8 cellular contexts compared by ENCODE assay signal in genomic region chr19:8390617-8390981, GRCh38. TPM values are rescaled to one million over a fixed set of nuclear protein-coding genes. Genes with fewer than 3 reads are reported as not detected.
DNase-seq lines count a peak whose midpoint lies in the region; ATAC-seq, FAIRE-seq and TF ChIP-seq lines count a peak whose summit lies in the region.

No MANE protein-coding gene starts in this region.

- no peaks in the 10 kb centered on the region for H3K9me3 ChIP-seq in fibroblast of lung (ENCODE audit: control insufficient read depth, insufficient read depth, low read depth, low read length)
- no peaks in the 10 kb centered on the region for H3K9me3 ChIP-seq in naive thymus-derived CD4-positive, alpha-beta T cell (ENCODE audit: control insufficient read depth in 2 of 3, low read length in 3 of 3)

- H3K9ac ChIP-seq in KMS-11 (peak overlapping the region; percentile 91), fibroblast of lung (ENCODE audit: insufficient read depth, low read length) (peak overlapping the region; percentile 100)

- no peak for FAIRE-seq in RCC 7860 (lab: Jason Lieb, UNC)

- DNase-seq in DMS53 treated with DMSO at 0.1 percent for 48 hours (lab: John Stamatoyannopoulos, UW; ENCODE audit: unreplicated experiment) (peak; percentile 60), RCC 7860 (ENCODE audit: low spot score) (peak; percentile 73), fibroblast of lung (ENCODE audit: low read depth in 2 of 2) (peak; percentile 76 to 93)
- peak; percentile 81 to 97 (median 88) for DNase-seq in naive thymus-derived CD4-positive, alpha-beta T cell
- DNase-seq in stimulated activated effector memory CD8-positive, alpha-beta T cell treated with anti-CD3 and anti-CD28 coated beads, Interleukin-12 subunit alpha, Interleukin-12 subunit beta, amount 100 ng/mL, for 72 hours (ENCODE audit: low spot score in 2 of 2), result peak; percentile 90 to 97

- H3K4me2 ChIP-seq in KMS-11, result peak overlapping the region; percentile 66
- H3K4me2 ChIP-seq in fibroblast of lung (ENCODE audit: extremely low read depth, insufficient read depth, low read length), result no peak overlapping the region

- H3K36me3 Mint-ChIP-seq in activated T-helper 17 cell treated with anti-CD3 and anti-CD28 coated beads, Interleukin-2, amount 50 U/mL, for 72 hours (ENCODE audit: low read depth), result peaks cover 8% of the 10 kb centered on the region
- H3K36me3 Mint-ChIP-seq in naive thymus-derived CD4-positive, alpha-beta T cell, result peaks cover 0 to 11% (median 4%) of the 10 kb centered on the region in 5 donors
- peaks cover 20% of the 10 kb centered on the region for H3K36me3 Mint-ChIP-seq in stimulated activated effector memory CD8-positive, alpha-beta T cell treated with anti-CD3 and anti-CD28 coated beads, Interleukin-12 subunit alpha, Interleukin-12 subunit beta, amount 100 ng/mL, for 72 hours

- H2AFZ ChIP-seq in KMS-11 (ENCODE audit: low read depth) (peak overlapping the region; percentile 83), fibroblast of lung (ENCODE audit: low read length) (no peak overlapping the region)

- ATAC-seq in GM21737 (IDR thresholded peaks at IDR 0.05; ENCODE audit: unreplicated experiment), result peak; percentile 38
- ATAC-seq in activated T-helper 17 cell treated with anti-CD3 and anti-CD28 coated beads, Interleukin-2, amount 50 U/mL, for 72 hours (replicated peaks), result peak; percentile 62
- peak; percentile 79 for ATAC-seq in naive thymus-derived CD4-positive, alpha-beta T cell
- peak; percentile 68 for ATAC-seq in stimulated activated effector memory CD8-positive, alpha-beta T cell treated with anti-CD3 and anti-CD28 coated beads, Interleukin-12 subunit alpha, Interleukin-12 subunit beta, amount 100 ng/mL, for 72 hours

- H3K79me2 ChIP-seq in KMS-11 (ENCODE audit: insufficient read depth, low read depth) (peaks cover 11% of the 10 kb centered on the region; the same call in 1 of the 2 replicates), fibroblast of lung (ENCODE audit: control insufficient read depth, insufficient read depth, low read length) (peaks cover 19% of the 10 kb centered on the region)

- H3K4me1 ChIP-seq in KMS-11 (ENCODE audit: low read depth, poor library complexity, severe bottlenecking) (peaks cover 12% of the 10 kb centered on the region), fibroblast of lung (ENCODE audit: control insufficient read depth, extremely low read depth, insufficient read depth, low read length) (peaks cover 8% of the 10 kb centered on the region)
- H3K4me1 ChIP-seq in naive thymus-derived CD4-positive, alpha-beta T cell (ENCODE audit: control insufficient read depth in 2 of 2, insufficient read depth in 2 of 2, low read length in 2 of 2), result peaks cover 4 to 8% of the 10 kb centered on the region in 2 donors

- H3K36me3 ChIP-seq in KMS-11 (ENCODE audit: insufficient read depth) (no peaks in the 10 kb centered on the region), fibroblast of lung (ENCODE audit: control insufficient read depth, insufficient read depth, low read length) (no peaks in the 10 kb centered on the region)
- H3K36me3 ChIP-seq in naive thymus-derived CD4-positive, alpha-beta T cell (ENCODE audit: control insufficient read depth in 2 of 3, insufficient read depth in 3 of 3, low read length in 3 of 3), result peaks cover 0 to 3% (median 0%) of the 10 kb centered on the region in 3 experiments

- H3K27ac ChIP-seq in KMS-11 (peak overlapping the region; percentile 94), fibroblast of lung (ENCODE audit: insufficient read depth, low read length) (peak overlapping the region; percentile 96)
- peak overlapping the region; percentile 98 for H3K27ac ChIP-seq in naive thymus-derived CD4-positive, alpha-beta T cell (ENCODE audit: low read depth, low read length)

- CTCF ChIA-PET in naive thymus-derived CD4-positive, alpha-beta T cell (lab: Charles Lee), result no interaction called here

- peak overlapping the region; percentile 86 for H3K4me3 Mint-ChIP-seq in activated T-helper 17 cell treated with anti-CD3 and anti-CD28 coated beads, Interleukin-2, amount 50 U/mL, for 72 hours
- peak overlapping the region; percentile 81 to 98 (median 89) for H3K4me3 Mint-ChIP-seq in naive thymus-derived CD4-positive, alpha-beta T cell
- H3K4me3 Mint-ChIP-seq in stimulated activated effector memory CD8-positive, alpha-beta T cell treated with anti-CD3 and anti-CD28 coated beads, Interleukin-12 subunit alpha, Interleukin-12 subunit beta, amount 100 ng/mL, for 72 hours, result peak overlapping the region; percentile 86

- intact Hi-C loops in naive thymus-derived CD4-positive, alpha-beta T cell (cut with micrococcal nuclease), result loop anchor here (1.0 to 5.0 kb wide), 13 partner anchors 23 to 468 kb away; partner anchors contain the start of genes CD320 (in 2 of the 2), HNRNPM (in 2 of the 2), KANK3 (in 2 of the 2) and MARCHF2 (in 2 of the 2)

- TF ChIP-seq CTCF in KMS-11 (conservative IDR thresholded peaks at IDR 0.05; ENCODE audit: low read depth, low read length) (no peak), fibroblast of lung (conservative IDR thresholded peaks at IDR 0.05 in 1 of 2, IDR thresholded peaks at IDR 0.05 in 1 of 2; ENCODE audit: low read depth in 1 of 2, low read length in 2 of 2) (no peak)

- no peaks in the 10 kb centered on the region for H4K20me1 ChIP-seq in KMS-11 (ENCODE audit: insufficient read depth)
- no peaks in the 10 kb centered on the region for H4K20me1 ChIP-seq in fibroblast of lung (ENCODE audit: control insufficient read depth, extremely low read depth, insufficient read depth, low read length)

- H3K4me1 Mint-ChIP-seq in activated T-helper 17 cell treated with anti-CD3 and anti-CD28 coated beads, Interleukin-2, amount 50 U/mL, for 72 hours, result peaks cover 8% of the 10 kb centered on the region
- peaks cover 18 to 40% (median 30%) of the 10 kb centered on the region in 7 donors for H3K4me1 Mint-ChIP-seq in naive thymus-derived CD4-positive, alpha-beta T cell
- H3K4me1 Mint-ChIP-seq in stimulated activated effector memory CD8-positive, alpha-beta T cell treated with anti-CD3 and anti-CD28 coated beads, Interleukin-12 subunit alpha, Interleukin-12 subunit beta, amount 100 ng/mL, for 72 hours, result peaks cover 37% of the 10 kb centered on the region

- peak overlapping the region; percentile 80 for H3K27ac Mint-ChIP-seq in activated T-helper 17 cell treated with anti-CD3 and anti-CD28 coated beads, Interleukin-2, amount 50 U/mL, for 72 hours
- peak overlapping the region; percentile 71 to 94 (median 89) for H3K27ac Mint-ChIP-seq in naive thymus-derived CD4-positive, alpha-beta T cell
- peak overlapping the region; percentile 93 for H3K27ac Mint-ChIP-seq in stimulated activated effector memory CD8-positive, alpha-beta T cell treated with anti-CD3 and anti-CD28 coated beads, Interleukin-12 subunit alpha, Interleukin-12 subunit beta, amount 100 ng/mL, for 72 hours

- no peaks in the 10 kb centered on the region for H3K27me3 Mint-ChIP-seq in activated T-helper 17 cell treated with anti-CD3 and anti-CD28 coated beads, Interleukin-2, amount 50 U/mL, for 72 hours
- H3K27me3 Mint-ChIP-seq in naive thymus-derived CD4-positive, alpha-beta T cell, result no peaks in the 10 kb centered on the region

- H3K27me3 ChIP-seq in KMS-11 (ENCODE audit: insufficient read depth, low read depth), result no peaks in the 10 kb centered on the region
- H3K27me3 ChIP-seq in fibroblast of lung (ENCODE audit: control insufficient read depth, insufficient read depth, low read length), result no peaks in the 10 kb centered on the region
- H3K27me3 ChIP-seq in naive thymus-derived CD4-positive, alpha-beta T cell (ENCODE audit: control insufficient read depth in 2 of 2, insufficient read depth in 2 of 2, low read length in 2 of 2), result no peaks in the 10 kb centered on the region

- POLR2A ChIA-PET in naive thymus-derived CD4-positive, alpha-beta T cell (lab: Charles Lee), result interaction anchor here (0.6 to 2.1 kb wide), 9 partner anchors 9 to 470 kb away, joined by 3 to 17 read pairs (median 4); partner anchors contain the start of genes HNRNPM, MARCHF2, NDUFA7 and RPS28

- no peaks in the 10 kb centered on the region for H3K9me3 Mint-ChIP-seq in activated T-helper 17 cell treated with anti-CD3 and anti-CD28 coated beads, Interleukin-2, amount 50 U/mL, for 72 hours
- H3K9me3 Mint-ChIP-seq in naive thymus-derived CD4-positive, alpha-beta T cell, result peaks cover 0 to 5% (median 0%) of the 10 kb centered on the region in 11 donors
- H3K9me3 Mint-ChIP-seq in stimulated activated effector memory CD8-positive, alpha-beta T cell treated with anti-CD3 and anti-CD28 coated beads, Interleukin-12 subunit alpha, Interleukin-12 subunit beta, amount 100 ng/mL, for 72 hours, result no peaks in the 10 kb centered on the region

- H3K4me3 ChIP-seq in KMS-11 (IDR thresholded peaks at IDR 0.05; ENCODE audit: insufficient read depth, low read depth, low read length) (no peak overlapping the region), fibroblast of lung (replicated peaks in 1 of 4; ENCODE audit: control extremely low read depth in 1 of 4, insufficient read depth in 1 of 4, low read depth in 3 of 4, low read length in 4 of 4) (peak overlapping the region; percentile 52 to 79 (median 65))
- peak overlapping the region; percentile 87 for H3K4me3 ChIP-seq in naive thymus-derived CD4-positive, alpha-beta T cell (ENCODE audit: low read length)

RNA-seq across cellular contexts. Expression of gene RAB11B, which starts 0.4 kb away (rescaled TPM):
- 10 to 100 TPM; 79.0 to 81.1 TPM for total RNA-seq in activated T-helper 17 cell treated with anti-CD3 and anti-CD28 coated beads, Interleukin-2, amount 50 U/mL, for 72 hours
- 46.2 and 47.0 TPM in 2 replicates for total RNA-seq in fibroblast of lung
- polyA plus RNA-seq in fibroblast of lung, result 27.8 and 34.8 TPM in 2 replicates
- 89.5 and 104 TPM in 2 replicates for polyA plus RNA-seq in fibroblast of lung (2012)
- polyA minus RNA-seq in fibroblast of lung (ENCODE audit: low replicate concordance), result 29.3 and 32.9 TPM in 2 replicates
- 100 to 1,000 TPM in 3 of 5 experiments, 10 to 100 TPM in 2; 77.4 to 113 (median 103) TPM for total RNA-seq in naive thymus-derived CD4-positive, alpha-beta T cell
- 10 to 100 TPM; 53.1 to 63.8 TPM for polyA plus RNA-seq in naive thymus-derived CD4-positive, alpha-beta T cell

RNA-seq across cellular contexts. Expression of gene MARCHF2, which starts 22.5 kb away (rescaled TPM):
- 10 to 100 TPM; 10.6 to 15.5 TPM for total RNA-seq in activated T-helper 17 cell treated with anti-CD3 and anti-CD28 coated beads, Interleukin-2, amount 50 U/mL, for 72 hours
- total RNA-seq in fibroblast of lung, result 57.5 and 90.8 TPM in 2 replicates
- polyA plus RNA-seq in fibroblast of lung, result 16.8 and 19.4 TPM in 2 replicates
- polyA plus RNA-seq in fibroblast of lung (2012), result 24.0 and 28.1 TPM in 2 replicates
- polyA minus RNA-seq in fibroblast of lung (ENCODE audit: low replicate concordance), result 20.1 and 23.2 TPM in 2 replicates
- total RNA-seq in naive thymus-derived CD4-positive, alpha-beta T cell, result 10 to 100 TPM; 18.0 to 42.1 (median 23.4) TPM
- polyA plus RNA-seq in naive thymus-derived CD4-positive, alpha-beta T cell, result 10 to 100 TPM; 23.2 to 41.4 TPM

RNA-seq across cellular contexts. Expression of gene ANGPTL4, which starts 26.6 kb away (rescaled TPM):
- 100 to 1,000 TPM in 1 of 2 donors, 1 to 10 TPM in 1; 4.8 to 120 TPM for total RNA-seq in activated T-helper 17 cell treated with anti-CD3 and anti-CD28 coated beads, Interleukin-2, amount 50 U/mL, for 72 hours
- total RNA-seq in fibroblast of lung, result 1.7 and 6.7 TPM in 2 replicates
- polyA plus RNA-seq in fibroblast of lung, result 6.0 and 6.6 TPM in 2 replicates
- polyA plus RNA-seq in fibroblast of lung (2012), result 7.1 and 8.1 TPM in 2 replicates
- polyA minus RNA-seq in fibroblast of lung (ENCODE audit: low replicate concordance), result 2.5 and 5.8 TPM in 2 replicates
- total RNA-seq in naive thymus-derived CD4-positive, alpha-beta T cell, result 1 to 10 TPM in 1 of 5 experiments, not detected in 4; 1.1 TPM
- not detected for polyA plus RNA-seq in naive thymus-derived CD4-positive, alpha-beta T cell

RNA-seq across cellular contexts. Expression of gene KANK3, which starts 47.5 kb away (rescaled TPM):
- 1 to 10 TPM; 1.4 to 6.3 TPM for total RNA-seq in activated T-helper 17 cell treated with anti-CD3 and anti-CD28 coated beads, Interleukin-2, amount 50 U/mL, for 72 hours
- total RNA-seq in fibroblast of lung, result 0.17 and 0.26 TPM in 2 replicates
- 0.23 TPM in 1 of 2 replicates, not detected in the other for polyA plus RNA-seq in fibroblast of lung
- polyA plus RNA-seq in fibroblast of lung (2012), result 0.64 TPM in 1 of 2 replicates, not detected in the other
- not detected in 2 replicates for polyA minus RNA-seq in fibroblast of lung (ENCODE audit: low replicate concordance)
- total RNA-seq in naive thymus-derived CD4-positive, alpha-beta T cell, result 1 to 10 TPM; 1.3 to 4.4 (median 1.8) TPM
- polyA plus RNA-seq in naive thymus-derived CD4-positive, alpha-beta T cell, result under 1 TPM; 0.52 to 0.72 TPM

RNA-seq across cellular contexts. Expression of gene HNRNPM, which starts 54.2 kb away (rescaled TPM):
- total RNA-seq in activated T-helper 17 cell treated with anti-CD3 and anti-CD28 coated beads, Interleukin-2, amount 50 U/mL, for 72 hours, result 100 to 1,000 TPM; 155 to 289 TPM
- 36.2 and 51.5 TPM in 2 replicates for total RNA-seq in fibroblast of lung
- 104 and 136 TPM in 2 replicates for polyA plus RNA-seq in fibroblast of lung
- polyA plus RNA-seq in fibroblast of lung (2012), result 180 and 281 TPM in 2 replicates
- polyA minus RNA-seq in fibroblast of lung (ENCODE audit: low replicate concordance), result 24.3 and 35.9 TPM in 2 replicates
- total RNA-seq in naive thymus-derived CD4-positive, alpha-beta T cell, result 100 to 1,000 TPM; 175 to 280 (median 272) TPM
- polyA plus RNA-seq in naive thymus-derived CD4-positive, alpha-beta T cell, result 100 to 1,000 TPM; 210 to 378 TPM
